In the genomic region with DNA sequence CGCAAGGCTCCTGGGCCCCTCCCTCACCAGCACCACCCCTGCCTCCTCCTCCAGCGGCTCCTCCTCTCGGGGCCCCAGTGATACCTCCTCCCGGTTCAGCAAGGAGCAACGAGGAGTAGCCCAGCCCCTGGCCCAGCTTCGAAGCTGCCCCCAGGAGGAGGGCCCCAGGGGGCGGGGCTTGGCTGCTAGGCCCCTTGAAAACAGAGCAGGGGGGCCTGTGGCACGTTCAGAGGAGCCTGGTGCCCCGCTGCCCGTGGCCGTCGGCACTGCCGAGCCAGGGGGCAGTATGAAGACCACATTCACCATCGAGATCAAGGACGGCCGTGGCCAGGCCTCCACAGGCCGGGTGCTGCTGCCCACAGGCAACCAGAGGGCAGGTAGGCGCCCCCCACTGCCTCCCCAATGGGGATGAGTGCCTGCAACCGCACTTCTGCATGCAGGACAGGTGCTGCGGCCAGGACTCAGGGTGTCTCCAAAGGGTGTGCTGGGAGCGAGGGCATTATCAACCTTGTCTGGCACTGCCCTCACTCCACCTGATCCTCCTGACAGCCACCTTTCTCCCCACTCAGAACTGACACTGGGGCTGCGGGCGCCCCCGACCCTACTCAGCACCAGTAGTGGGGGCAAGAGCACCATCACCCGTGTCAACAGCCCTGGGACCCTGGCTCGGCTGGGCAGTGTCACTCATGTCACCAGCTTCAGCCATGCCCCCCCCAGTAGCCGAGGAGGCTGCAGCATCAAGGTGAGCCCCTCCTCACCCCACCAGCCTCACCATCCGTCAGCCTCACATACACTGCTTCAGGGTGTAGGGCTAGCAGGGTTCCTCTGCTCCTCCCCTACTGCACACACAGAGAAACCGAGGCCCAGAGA, we compare ENCODE assay signal across 1 cellular context.
TF ChIP-seq lines count a peak whose summit lies in the region.

No MANE protein-coding gene starts in this region.

TF ChIP-seq in GM12891, 5 proteins besides CTCF, POLR2A, EP300 and RAD21:
- TF ChIP-seq TAF1 (IDR thresholded peaks at IDR 0.05; ENCODE audit: low read depth, low read length), result no peak
- no peak for TF ChIP-seq PAX5 (IDR thresholded peaks at IDR 0.05; ENCODE audit: insufficient read depth, low read length, severe bottlenecking)
- no peak for TF ChIP-seq POLR2AphosphoS5 (IDR thresholded peaks at IDR 0.05; ENCODE audit: low read depth, low read length)
- no peak for TF ChIP-seq POU2F2 (IDR thresholded peaks at IDR 0.05; ENCODE audit: low read depth, low read length)
- no peak for TF ChIP-seq SPI1 (IDR thresholded peaks at IDR 0.05; ENCODE audit: low read depth, low read length)
